Comparison of ENCODE assay signal across 26 cellular contexts in the genomic region with DNA sequence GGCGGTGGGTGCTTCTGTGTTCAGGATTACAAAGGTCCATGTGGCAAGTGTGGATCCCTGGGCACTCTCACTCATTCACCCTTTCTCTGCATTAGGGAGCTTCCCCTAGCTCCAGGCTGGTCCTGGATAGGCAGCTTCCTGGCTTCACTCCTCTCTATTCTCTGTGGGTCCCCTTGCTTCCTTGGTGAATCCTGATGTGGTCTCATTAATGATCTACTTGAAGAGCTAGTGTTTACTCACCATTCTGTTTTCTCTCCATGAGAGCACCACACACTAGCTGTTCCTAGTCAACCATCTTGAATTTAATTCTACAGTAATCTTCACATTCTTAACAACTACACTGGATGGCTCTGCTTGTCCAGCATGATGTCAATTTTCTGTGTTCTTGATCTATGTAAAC.
"Had no signal": no experiment of that assay in that cellular context is flagged by ENCODE, and none has a peak within 500 bp of the region (broad histone marks: within the 10 kb centered on the region; RNA-seq: fewer than 3 reads in every experiment).

No MANE protein-coding gene starts in this region.

- H3K27me3 ChIP-seq: neutrophil, ovary, spleen, suprapubic skin, testis, tibial artery, transverse colon, upper lobe of right lung, uterus had no signal

- H3K4me2 ChIP-seq: smooth muscle cell had no signal

- H3K9me3 ChIP-seq: neutrophil, suprapubic skin, testis, transverse colon, upper lobe of right lung, uterus had no signal

- H3K27ac ChIP-seq: neutrophil, ovary, parathyroid adenoma, skin epidermis, spleen, suprapubic skin, testis, tibial artery, transverse colon, upper lobe of right lung, uterus had no signal

- H3K79me2 ChIP-seq: parathyroid adenoma had no signal

- H3K4me3 ChIP-seq: ovary, skin epidermis, smooth muscle cell, spleen, suprapubic skin, testis, tibial artery, transverse colon, upper lobe of right lung, uterus had no signal

- H3K4me1 ChIP-seq: parathyroid adenoma, spleen, suprapubic skin, testis, tibial artery, transverse colon, upper lobe of right lung, uterus had no signal

- H2AFZ ChIP-seq: parathyroid adenoma had no signal

- H3K36me3 ChIP-seq: neutrophil, ovary, spleen, suprapubic skin, tibial artery, transverse colon, upper lobe of right lung, uterus had no signal

- H3K9ac ChIP-seq: parathyroid adenoma had no signal

- DNase-seq: naive B cell; naive thymus-derived CD8-positive, alpha-beta T cell; nephron progenitor cell; nucleus accumbens; ovary; right cardiac atrium; spleen; stimulated activated CD4-positive, alpha-beta T cell treated with anti-CD3 and anti-CD28 coated beads, Interleukin-12 subunit alpha, Interleukin-12 subunit beta, amount 100 ng/mL, for 4 hours; stimulated activated CD4-positive, alpha-beta T cell treated with anti-CD3 and anti-CD28 coated beads, Interleukin-1b, Interleukin-23, amount 100 ng/mL, for 48 hours; stimulated activated CD4-positive, alpha-beta T cell treated with anti-CD3 and anti-CD28 coated beads, Interleukin-4, amount 100 ng/mL, for 1 hour; stimulated activated CD4-positive, alpha-beta T cell treated with anti-CD3 and anti-CD28 coated beads, Interleukin-4, amount 100 ng/mL, for 4 hours; stimulated activated CD8-positive, alpha-beta memory T cell treated with anti-CD3 and anti-CD28 coated beads, Interleukin-4, amount 100 ng/mL, for 48 hours; stimulated activated naive CD4-positive, alpha-beta T cell; stimulated activated naive CD8-positive, alpha-beta T cell treated with anti-CD3 and anti-CD28 coated beads, Interleukin-15, amount 100 ng/mL, for 72 hours; stimulated activated naive CD8-positive, alpha-beta T cell treated with anti-CD3 and anti-CD28 coated beads, Interleukin-15, Interleukin-2, amounts not matched to agents 100 U/mL and 50 U/mL, for 24 hours; substantia nigra; testis; tibial artery; transverse colon; upper lobe of right lung; uterus had no signal
